In genomic region chr9:96113045-96113444, GRCh38 we compare ENCODE assay signal across 20 cellular contexts.
"Had no signal": no experiment of that assay in that cellular context is flagged by ENCODE, and none has a peak within 500 bp of the region (broad histone marks: within the 10 kb centered on the region; RNA-seq: fewer than 3 reads in every experiment).

No MANE protein-coding gene starts in this region.

- H3K36me3 Mint-ChIP-seq: activated naive CD4-positive, alpha-beta T cell treated with anti-CD3 and anti-CD28 coated beads, Interleukin-2, amount 50 U/mL, for 72 hours had no signal

- H3K27ac Mint-ChIP-seq: activated CD4-positive, alpha-beta T cell treated with anti-CD3 and anti-CD28 coated beads, Interleukin-2, amount 10 ng/mL, durations not matched to agents 24 days and 14 days; activated CD8-positive, alpha-beta T cell treated with anti-CD3 and anti-CD28 coated beads, Interleukin-2, amount 10 ng/mL, durations not matched to agents 7 days and 5 days; activated naive CD4-positive, alpha-beta T cell treated with anti-CD3 and anti-CD28 coated beads, Interleukin-2, amount 50 U/mL, for 72 hours; T-helper 17 cell had no signal

- H3K4me3 ChIP-seq: body of pancreas, lung, sigmoid colon, spleen, thoracic aorta had no signal

- H3K36me3 ChIP-seq: sigmoid colon, spleen, thoracic aorta had no signal

- H3K27me3 ChIP-seq: body of pancreas, sigmoid colon, spleen had no signal

- DNase-seq: activated CD4-positive, alpha-beta T cell treated with anti-CD3 and anti-CD28 coated beads, Interleukin-2, amount 10 ng/mL, durations not matched to agents 24 days and 14 days; activated CD4-positive, CD25-positive, alpha-beta regulatory T cell; activated CD8-positive, alpha-beta memory T cell treated with anti-CD3 and anti-CD28 coated beads, Interleukin-2, amount 50 U/mL, for 4 hours; activated CD8-positive, alpha-beta T cell treated with anti-CD3 and anti-CD28 coated beads, Interleukin-2, amount 10 ng/mL, durations not matched to agents 7 days and 5 days; activated gamma-delta T cell; activated T-cell treated with anti-CD3 and anti-CD28 coated beads, Interleukin-2, amount 50 U/mL, for 48 hours; amniotic stem cell; body of pancreas; central memory CD4-positive, alpha-beta T cell; effector memory CD4-positive, alpha-beta T cell; foreskin keratinocyte; left cardiac atrium; midbrain; sigmoid colon; spleen; stimulated activated CD4-positive, alpha-beta T cell treated with anti-CD3 and anti-CD28 coated beads, Interleukin-1b, Interleukin-23, amount 100 ng/mL, for 48 hours; T-helper 17 cell had no signal

- ATAC-seq: activated CD8-positive, alpha-beta T cell treated with anti-CD3 and anti-CD28 coated beads, Interleukin-2, amount 10 ng/mL, durations not matched to agents 7 days and 5 days; activated naive CD4-positive, alpha-beta T cell treated with anti-CD3 and anti-CD28 coated beads, Interleukin-2, amount 50 U/mL, for 72 hours; body of pancreas; foreskin keratinocyte; left cardiac atrium; T-helper 17 cell had no signal

- H3K4me1 ChIP-seq: foreskin keratinocyte had no signal

- H3K27ac ChIP-seq: body of pancreas, foreskin keratinocyte, sigmoid colon, spleen, thoracic aorta had no signal

- H3K9me3 ChIP-seq: body of pancreas, sigmoid colon, spleen, thoracic aorta had no signal

- H3K4me1 Mint-ChIP-seq: T-helper 17 cell had no signal

- H3K9me3 Mint-ChIP-seq: activated CD4-positive, alpha-beta T cell treated with anti-CD3 and anti-CD28 coated beads, Interleukin-2, amount 10 ng/mL, durations not matched to agents 24 days and 14 days; activated naive CD4-positive, alpha-beta T cell treated with anti-CD3 and anti-CD28 coated beads, Interleukin-2, amount 50 U/mL, for 72 hours had no signal

- H3K4me3 Mint-ChIP-seq: activated CD4-positive, alpha-beta T cell treated with anti-CD3 and anti-CD28 coated beads, Interleukin-2, amount 10 ng/mL, durations not matched to agents 24 days and 14 days; activated CD8-positive, alpha-beta T cell treated with anti-CD3 and anti-CD28 coated beads, Interleukin-2, amount 10 ng/mL, durations not matched to agents 7 days and 5 days; T-helper 17 cell had no signal
